ENCODE assay signal across 2 cellular contexts in the genomic region with DNA sequence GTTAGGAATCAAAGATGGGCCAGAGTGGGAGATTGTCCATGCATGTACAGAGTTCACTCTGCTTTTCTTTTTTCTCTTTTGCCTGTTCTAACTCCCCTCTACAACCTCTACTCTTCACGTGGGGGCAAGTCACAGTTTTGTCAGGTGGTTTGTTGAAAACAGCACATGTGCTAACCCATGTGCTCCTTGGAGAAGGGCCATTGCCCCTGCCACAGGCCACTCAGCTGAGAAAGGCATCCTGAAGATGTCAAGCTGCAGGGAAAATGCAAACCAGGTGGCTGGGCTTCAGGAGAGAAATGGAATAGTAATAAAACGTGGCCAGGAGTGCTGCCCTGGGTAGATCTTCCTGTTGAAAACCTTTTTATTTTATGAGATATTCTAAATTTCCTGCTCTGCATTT.
TF ChIP-seq lines count a peak whose summit lies in the region.

No MANE protein-coding gene starts in this region.

TF ChIP-seq in HepG2, 621 proteins besides CTCF, POLR2A, EP300 and RAD21:
- no peak for TF ChIP-seq BORCS8-MEF2B (CRISPR knock-in tag; IDR thresholded peaks at IDR 0.05)
- TF ChIP-seq, protein P1, sequence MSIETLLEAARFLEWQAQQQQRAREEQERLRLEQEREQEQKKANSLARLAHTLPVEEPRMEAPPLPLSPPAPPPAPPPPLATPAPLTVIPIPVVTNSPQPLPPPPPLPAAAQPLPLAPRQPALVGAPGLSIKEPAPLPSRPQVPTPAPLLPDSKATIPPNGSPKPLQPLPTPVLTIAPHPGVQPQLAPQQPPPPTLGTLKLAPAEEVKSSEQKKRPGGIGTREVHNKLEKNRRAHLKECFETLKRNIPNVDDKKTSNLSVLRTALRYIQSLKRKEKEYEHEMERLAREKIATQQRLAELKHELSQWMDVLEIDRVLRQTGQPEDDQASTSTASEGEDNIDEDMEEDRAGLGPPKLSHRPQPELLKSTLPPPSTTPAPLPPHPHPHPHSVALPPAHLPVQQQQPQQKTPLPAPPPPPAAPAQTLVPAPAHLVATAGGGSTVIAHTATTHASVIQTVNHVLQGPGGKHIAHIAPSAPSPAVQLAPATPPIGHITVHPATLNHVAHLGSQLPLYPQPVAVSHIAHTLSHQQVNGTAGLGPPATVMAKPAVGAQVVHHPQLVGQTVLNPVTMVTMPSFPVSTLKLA (IDR thresholded peaks at IDR 0.05) = peak; percentile 82
TF ChIP-seq in HepG2: peak in this region for 1.

TF ChIP-seq in H1, 55 proteins besides CTCF, POLR2A, EP300 and RAD21:
- peak; percentile 22; the same call in 1 of the 2 replicates for TF ChIP-seq MAX (IDR thresholded peaks at IDR 0.05)
- TF ChIP-seq ASH2L (IDR thresholded peaks at IDR 0.05; ENCODE audit: low read length) = no peak
